In genomic region chr6:90611543-90611864, GRCh38 we compare ENCODE assay signal across 8 cellular contexts. TPM values are rescaled to one million over a fixed set of nuclear protein-coding genes. Genes with fewer than 3 reads are reported as not detected.
DNase-seq lines count a peak whose midpoint lies in the region; ATAC-seq and TF ChIP-seq lines count a peak whose summit lies in the region.

No MANE protein-coding gene starts in this region.

- H3K4me1 Mint-ChIP-seq in activated CD4-positive, alpha-beta T cell treated with anti-CD3 and anti-CD28 coated beads, Interleukin-2, amount 10 ng/mL, durations not matched to agents 24 days and 14 days = peaks cover 10% of the 10 kb centered on the region
- peaks cover 11% of the 10 kb centered on the region for H3K4me1 Mint-ChIP-seq in activated naive CD8-positive, alpha-beta T cell treated with anti-CD3 and anti-CD28 coated beads, Interleukin-2, amount 10 ng/mL, durations not matched to agents 7 days and 5 days

- no peaks in the 10 kb centered on the region for H3K4me1 ChIP-seq in testis

- H3K9me3 ChIP-seq in testis = no peaks in the 10 kb centered on the region

- no peak for DNase-seq in activated CD4-positive, alpha-beta T cell treated with anti-CD3 and anti-CD28 coated beads, Interleukin-2, amount 10 ng/mL, durations not matched to agents 24 days and 14 days
- no peak for DNase-seq in activated CD4-positive, alpha-beta T cell treated with anti-CD3 and anti-CD28 coated beads for 4 hours
- DNase-seq in activated naive CD8-positive, alpha-beta T cell treated with anti-CD3 and anti-CD28 coated beads, Interleukin-2, amount 10 ng/mL, durations not matched to agents 7 days and 5 days = no peak
- no peak for DNase-seq in kidney epithelial cell (ENCODE audit: low read depth)
- DNase-seq in testis = no peak
- DNase-seq in RPMI8226 = no peak
- no peak for DNase-seq in cortex of kidney (lab: John Stamatoyannopoulos, UW)
- DNase-seq in GM19238 (ENCODE audit: insufficient read length, low spot score) = no peak

- H3K27ac ChIP-seq in testis = peak overlapping the region; percentile 76 to 83

- H3K4me3 Mint-ChIP-seq in activated CD4-positive, alpha-beta T cell treated with anti-CD3 and anti-CD28 coated beads, Interleukin-2, amount 10 ng/mL, durations not matched to agents 24 days and 14 days = peak overlapping the region; percentile 92
- H3K4me3 Mint-ChIP-seq in activated naive CD8-positive, alpha-beta T cell treated with anti-CD3 and anti-CD28 coated beads, Interleukin-2, amount 10 ng/mL, durations not matched to agents 7 days and 5 days = peak overlapping the region; percentile 92

- intact Hi-C loops in activated CD4-positive, alpha-beta T cell treated with anti-CD3 and anti-CD28 coated beads, Interleukin-2, amount 10 ng/mL, durations not matched to agents 24 days and 14 days (cut with micrococcal nuclease) = no loop called here
- intact Hi-C loops in testis (cut with DNase I; ENCODE audit: low total_unique reads) = no loop called here

- peak overlapping the region; percentile 73 for H3K27ac Mint-ChIP-seq in activated CD4-positive, alpha-beta T cell treated with anti-CD3 and anti-CD28 coated beads, Interleukin-2, amount 10 ng/mL, durations not matched to agents 24 days and 14 days
- no peak overlapping the region for H3K27ac Mint-ChIP-seq in activated naive CD8-positive, alpha-beta T cell treated with anti-CD3 and anti-CD28 coated beads, Interleukin-2, amount 10 ng/mL, durations not matched to agents 7 days and 5 days

- peaks cover 73% of the 10 kb centered on the region for H3K27me3 Mint-ChIP-seq in activated CD4-positive, alpha-beta T cell treated with anti-CD3 and anti-CD28 coated beads, Interleukin-2, amount 10 ng/mL, durations not matched to agents 24 days and 14 days
- peaks cover 82% of the 10 kb centered on the region for H3K27me3 Mint-ChIP-seq in activated naive CD8-positive, alpha-beta T cell treated with anti-CD3 and anti-CD28 coated beads, Interleukin-2, amount 10 ng/mL, durations not matched to agents 7 days and 5 days

- no peaks in the 10 kb centered on the region for H3K36me3 ChIP-seq in kidney epithelial cell (ENCODE audit: control insufficient read depth, insufficient read depth, low read length)
- no peaks in the 10 kb centered on the region for H3K36me3 ChIP-seq in testis (ENCODE audit: low read depth, missing control alignments)

- POLR2A ChIA-PET in activated naive CD8-positive, alpha-beta T cell treated with anti-CD3 and anti-CD28 coated beads, Interleukin-2, amount 10 ng/mL, durations not matched to agents 7 days and 5 days (lab: Charles Lee) = no interaction called here

- WGBS in testis, 2 donors = 20 to 25% methylated on average over 7 of the region's 7 CpGs

- TF ChIP-seq POLR2A in testis (IDR thresholded peaks at IDR 0.05) = no peak

- TF ChIP-seq CTCF in kidney epithelial cell (IDR thresholded peaks at IDR 0.05; ENCODE audit: insufficient read depth, low read length, poor library complexity, severe bottlenecking) (no peak), testis (IDR thresholded peaks at IDR 0.05) (no peak)

- H3K9me3 Mint-ChIP-seq in activated CD4-positive, alpha-beta T cell treated with anti-CD3 and anti-CD28 coated beads, Interleukin-2, amount 10 ng/mL, durations not matched to agents 24 days and 14 days = no peaks in the 10 kb centered on the region
- no peaks in the 10 kb centered on the region for H3K9me3 Mint-ChIP-seq in activated naive CD8-positive, alpha-beta T cell treated with anti-CD3 and anti-CD28 coated beads, Interleukin-2, amount 10 ng/mL, durations not matched to agents 7 days and 5 days

- peaks cover 18% of the 10 kb centered on the region for H3K27me3 ChIP-seq in kidney epithelial cell (ENCODE audit: control insufficient read depth, insufficient read depth, low read length)
- no peaks in the 10 kb centered on the region for H3K27me3 ChIP-seq in testis

- no peak for ATAC-seq in activated naive CD8-positive, alpha-beta T cell treated with anti-CD3 and anti-CD28 coated beads, Interleukin-2, amount 10 ng/mL, durations not matched to agents 7 days and 5 days (ENCODE audit: low read depth)

- H3K4me3 ChIP-seq in kidney epithelial cell (ENCODE audit: low read depth, low read length) (peak overlapping the region; percentile 52), testis (peak overlapping the region; percentile 66 to 67)

- no peaks in the 10 kb centered on the region for H3K36me3 Mint-ChIP-seq in activated CD4-positive, alpha-beta T cell treated with anti-CD3 and anti-CD28 coated beads, Interleukin-2, amount 10 ng/mL, durations not matched to agents 24 days and 14 days (ENCODE audit: low read depth)
- H3K36me3 Mint-ChIP-seq in activated naive CD8-positive, alpha-beta T cell treated with anti-CD3 and anti-CD28 coated beads, Interleukin-2, amount 10 ng/mL, durations not matched to agents 7 days and 5 days = no peaks in the 10 kb centered on the region

RNA-seq across cellular contexts. Expression of gene MAP3K7, which starts 24.6 kb away (rescaled TPM):
- total RNA-seq in activated CD4-positive, alpha-beta T cell treated with anti-CD3 and anti-CD28 coated beads, Interleukin-2, amount 10 ng/mL, durations not matched to agents 24 days and 14 days = 31.8 TPM in 2 replicates
- total RNA-seq in activated naive CD8-positive, alpha-beta T cell treated with anti-CD3 and anti-CD28 coated beads, Interleukin-2, amount 10 ng/mL, durations not matched to agents 7 days and 5 days = 10 to 100 TPM; 29.9 to 30.2 TPM
- total RNA-seq in kidney epithelial cell = 22.6 and 26.5 TPM in 2 replicates
- total RNA-seq in testis = 10 to 100 TPM; 35.7 to 39.0 TPM
- 20.2 TPM for polyA plus RNA-seq in testis (ENCODE audit: insufficient read depth, low read depth, low replicate concordance)
